Comparison of ENCODE assay signal across 1 cellular context in the genomic region with DNA sequence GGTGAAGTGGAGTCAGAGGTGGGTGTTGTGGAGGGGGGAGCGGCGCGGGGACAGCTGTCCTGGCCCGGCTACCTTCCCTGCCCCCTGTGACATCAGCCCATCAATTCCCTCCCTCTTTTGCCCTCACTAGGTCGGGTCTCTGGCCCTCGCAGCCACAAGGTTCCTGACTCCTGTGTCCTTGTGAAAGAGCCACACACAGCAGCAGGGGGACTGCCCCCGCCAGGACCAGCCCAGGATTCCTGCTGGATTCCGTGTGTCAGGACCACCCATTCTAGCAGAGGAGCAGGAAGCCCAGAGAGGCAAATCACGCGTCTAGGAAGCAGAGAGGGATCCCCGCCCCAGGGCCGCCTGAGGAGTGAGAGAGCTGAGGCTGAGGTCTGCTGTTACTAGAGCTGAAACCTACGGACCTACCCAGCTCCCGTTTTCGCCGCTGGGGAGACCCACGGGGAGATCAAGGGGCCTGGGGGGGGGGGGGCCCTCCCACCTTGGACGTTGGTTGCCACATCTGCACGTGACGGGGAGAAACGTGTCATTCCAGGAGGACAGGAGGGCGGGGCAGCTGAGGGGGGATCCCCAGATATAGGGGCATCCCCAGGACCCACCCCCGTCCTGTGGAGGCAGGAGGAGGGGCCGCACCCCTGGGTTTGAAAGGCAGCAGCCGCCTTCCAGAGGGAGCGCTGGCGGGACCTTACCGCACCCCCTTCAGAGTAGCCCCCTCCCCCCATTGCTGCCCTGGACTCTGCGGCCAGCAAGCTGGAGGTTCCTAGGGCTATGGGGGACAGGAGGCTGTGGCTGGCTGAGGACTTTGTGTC.
TF ChIP-seq lines count a peak whose summit lies in the region.

No MANE protein-coding gene starts in this region.

TF ChIP-seq in HepG2, 621 proteins besides CTCF, POLR2A, EP300 and RAD21 (continues in another document):
- TF ChIP-seq ATF1 (CRISPR knock-in tag; IDR thresholded peaks at IDR 0.05): no peak
- TF ChIP-seq NAIF1 (CRISPR knock-in tag; IDR thresholded peaks at IDR 0.05; ENCODE audit: borderline replicate concordance): no peak
- peak; percentile 27; the same call in 1 of the 2 replicates for TF ChIP-seq ZNF292 (CRISPR knock-in tag; IDR thresholded peaks at IDR 0.05; ENCODE audit: borderline replicate concordance, low read depth)
- TF ChIP-seq LCORL (IDR thresholded peaks at IDR 0.05): no peak
- TF ChIP-seq LCORL (CRISPR knock-in tag; IDR thresholded peaks at IDR 0.05): no peak
- TF ChIP-seq ETV5 (CRISPR knock-in tag; IDR thresholded peaks at IDR 0.05; ENCODE audit: borderline replicate concordance): 0 out of 2 replicates have a peak, but pooled peaks have one; percentile 6
- TF ChIP-seq MAZ (IDR thresholded peaks at IDR 0.05; ENCODE audit: borderline replicate concordance, low read depth, low read length): no peak
- TF ChIP-seq MAZ (CRISPR knock-in tag; IDR thresholded peaks at IDR 0.05; ENCODE audit: low read depth): no peak
- TF ChIP-seq HIVEP1 (CRISPR knock-in tag; IDR thresholded peaks at IDR 0.05): 0 out of 2 replicates have a peak, but pooled peaks have one; percentile 33
- TF ChIP-seq, protein P1, sequence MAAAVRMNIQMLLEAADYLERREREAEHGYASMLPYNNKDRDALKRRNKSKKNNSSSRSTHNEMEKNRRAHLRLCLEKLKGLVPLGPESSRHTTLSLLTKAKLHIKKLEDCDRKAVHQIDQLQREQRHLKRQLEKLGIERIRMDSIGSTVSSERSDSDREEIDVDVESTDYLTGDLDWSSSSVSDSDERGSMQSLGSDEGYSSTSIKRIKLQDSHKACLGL (CRISPR knock-in tag; IDR thresholded peaks at IDR 0.05): no peak
- no peak for TF ChIP-seq ZKSCAN5 (CRISPR knock-in tag; IDR thresholded peaks at IDR 0.05)
- TF ChIP-seq, protein P2, sequence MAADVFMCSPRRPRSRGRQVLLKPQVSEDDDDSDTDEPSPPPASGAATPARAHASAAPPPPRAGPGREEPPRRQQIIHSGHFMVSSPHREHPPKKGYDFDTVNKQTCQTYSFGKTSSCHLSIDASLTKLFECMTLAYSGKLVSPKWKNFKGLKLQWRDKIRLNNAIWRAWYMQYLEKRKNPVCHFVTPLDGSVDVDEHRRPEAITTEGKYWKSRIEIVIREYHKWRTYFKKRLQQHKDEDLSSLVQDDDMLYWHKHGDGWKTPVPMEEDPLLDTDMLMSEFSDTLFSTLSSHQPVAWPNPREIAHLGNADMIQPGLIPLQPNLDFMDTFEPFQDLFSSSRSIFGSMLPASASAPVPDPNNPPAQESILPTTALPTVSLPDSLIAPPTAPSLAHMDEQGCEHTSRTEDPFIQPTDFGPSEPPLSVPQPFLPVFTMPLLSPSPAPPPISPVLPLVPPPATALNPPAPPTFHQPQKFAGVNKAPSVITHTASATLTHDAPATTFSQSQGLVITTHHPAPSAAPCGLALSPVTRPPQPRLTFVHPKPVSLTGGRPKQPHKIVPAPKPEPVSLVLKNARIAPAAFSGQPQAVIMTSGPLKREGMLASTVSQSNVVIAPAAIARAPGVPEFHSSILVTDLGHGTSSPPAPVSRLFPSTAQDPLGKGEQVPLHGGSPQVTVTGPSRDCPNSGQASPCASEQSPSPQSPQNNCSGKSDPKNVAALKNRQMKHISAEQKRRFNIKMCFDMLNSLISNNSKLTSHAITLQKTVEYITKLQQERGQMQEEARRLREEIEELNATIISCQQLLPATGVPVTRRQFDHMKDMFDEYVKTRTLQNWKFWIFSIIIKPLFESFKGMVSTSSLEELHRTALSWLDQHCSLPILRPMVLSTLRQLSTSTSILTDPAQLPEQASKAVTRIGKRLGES (CRISPR knock-in tag; IDR thresholded peaks at IDR 0.05; ENCODE audit: borderline replicate concordance): no peak
- TF ChIP-seq SATB2 (CRISPR knock-in tag; IDR thresholded peaks at IDR 0.05): no peak
- no peak for TF ChIP-seq SMC3 (IDR thresholded peaks at IDR 0.05; ENCODE audit: low read length)
- no peak for TF ChIP-seq ZNF543 (CRISPR knock-in tag; IDR thresholded peaks at IDR 0.05)
- no peak for TF ChIP-seq AGO2 (optimal IDR thresholded peaks at IDR 0.05; ENCODE audit: low read depth, low read length)
- TF ChIP-seq ZNF619 (CRISPR knock-in tag; IDR thresholded peaks at IDR 0.05): no peak
- no peak for TF ChIP-seq ZNF777 (CRISPR knock-in tag; IDR thresholded peaks at IDR 0.05)
- TF ChIP-seq, protein P3, sequence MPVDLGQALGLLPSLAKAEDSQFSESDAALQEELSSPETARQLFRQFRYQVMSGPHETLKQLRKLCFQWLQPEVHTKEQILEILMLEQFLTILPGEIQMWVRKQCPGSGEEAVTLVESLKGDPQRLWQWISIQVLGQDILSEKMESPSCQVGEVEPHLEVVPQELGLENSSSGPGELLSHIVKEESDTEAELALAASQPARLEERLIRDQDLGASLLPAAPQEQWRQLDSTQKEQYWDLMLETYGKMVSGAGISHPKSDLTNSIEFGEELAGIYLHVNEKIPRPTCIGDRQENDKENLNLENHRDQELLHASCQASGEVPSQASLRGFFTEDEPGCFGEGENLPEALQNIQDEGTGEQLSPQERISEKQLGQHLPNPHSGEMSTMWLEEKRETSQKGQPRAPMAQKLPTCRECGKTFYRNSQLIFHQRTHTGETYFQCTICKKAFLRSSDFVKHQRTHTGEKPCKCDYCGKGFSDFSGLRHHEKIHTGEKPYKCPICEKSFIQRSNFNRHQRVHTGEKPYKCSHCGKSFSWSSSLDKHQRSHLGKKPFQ (CRISPR knock-in tag; IDR thresholded peaks at IDR 0.05; ENCODE audit: insufficient replicate concordance): peak; percentile 57
- TF ChIP-seq ZNF143 (CRISPR knock-in tag; IDR thresholded peaks at IDR 0.05): no peak
- TF ChIP-seq, protein P4, sequence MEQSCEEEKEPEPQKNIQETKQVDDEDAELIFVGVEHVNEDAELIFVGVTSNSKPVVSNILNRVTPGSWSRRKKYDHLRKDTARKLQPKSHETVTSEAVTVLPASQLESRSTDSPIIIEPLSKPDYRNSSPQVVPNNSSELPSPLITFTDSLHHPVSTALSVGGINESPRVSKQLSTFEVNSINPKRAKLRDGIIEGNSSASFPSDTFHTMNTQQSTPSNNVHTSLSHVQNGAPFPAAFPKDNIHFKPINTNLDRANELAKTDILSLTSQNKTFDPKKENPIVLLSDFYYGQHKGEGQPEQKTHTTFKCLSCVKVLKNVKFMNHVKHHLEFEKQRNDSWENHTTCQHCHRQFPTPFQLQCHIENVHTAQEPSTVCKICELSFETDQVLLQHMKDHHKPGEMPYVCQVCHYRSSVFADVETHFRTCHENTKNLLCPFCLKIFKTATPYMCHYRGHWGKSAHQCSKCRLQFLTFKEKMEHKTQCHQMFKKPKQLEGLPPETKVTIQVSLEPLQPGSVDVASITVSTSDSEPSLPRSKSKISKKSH (CRISPR knock-in tag; IDR thresholded peaks at IDR 0.05; ENCODE audit: borderline replicate concordance): no peak
- TF ChIP-seq NRL (CRISPR knock-in tag; IDR thresholded peaks at IDR 0.05; ENCODE audit: borderline replicate concordance): peak; percentile 31; the same call in 1 of the 2 replicates
- no peak for TF ChIP-seq HMG20B (CRISPR knock-in tag; conservative IDR thresholded peaks at IDR 0.05)
- TF ChIP-seq, protein P5, sequence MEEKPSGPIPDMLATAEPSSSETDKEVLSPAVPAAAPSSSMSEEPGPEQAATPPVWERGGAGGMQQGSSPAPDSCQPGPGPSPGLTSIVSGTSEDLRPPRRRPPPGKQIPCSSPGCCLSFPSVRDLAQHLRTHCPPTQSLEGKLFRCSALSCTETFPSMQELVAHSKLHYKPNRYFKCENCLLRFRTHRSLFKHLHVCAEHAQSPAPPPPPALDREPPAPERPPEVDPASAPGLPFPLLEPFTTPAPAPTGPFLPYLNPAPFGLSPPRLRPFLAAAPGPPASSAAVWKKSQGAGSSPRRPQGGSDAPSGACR (CRISPR knock-in tag; IDR thresholded peaks at IDR 0.05): no peak
- TF ChIP-seq ZBTB7B (CRISPR knock-in tag; IDR thresholded peaks at IDR 0.05): peak; percentile 42; the same call in 1 of the 2 replicates
- no peak for TF ChIP-seq GABPA (IDR thresholded peaks at IDR 0.05; ENCODE audit: low read depth, low read length)
- TF ChIP-seq GABPA (CRISPR knock-in tag; IDR thresholded peaks at IDR 0.05; ENCODE audit: low read depth): no peak
- TF ChIP-seq EEA1 (CRISPR knock-in tag; IDR thresholded peaks at IDR 0.05; ENCODE audit: borderline replicate concordance): no peak
- TF ChIP-seq NR2F6 (IDR thresholded peaks at IDR 0.05): no peak
- TF ChIP-seq NR2F6 (CRISPR knock-in tag; IDR thresholded peaks at IDR 0.05): peak; percentile 21; the same call in 1 of the 2 replicates
- TF ChIP-seq ZNF431 (CRISPR knock-in tag; IDR thresholded peaks at IDR 0.05; ENCODE audit: borderline replicate concordance, low read depth): 0 out of 2 replicates have a peak, but pooled peaks have one; percentile 39
- 0 out of 2 replicates have a peak, but pooled peaks have one; percentile 39 for TF ChIP-seq ZNF121 (CRISPR knock-in tag; IDR thresholded peaks at IDR 0.05)
- no peak for TF ChIP-seq NFIB (CRISPR knock-in tag; IDR thresholded peaks at IDR 0.05; ENCODE audit: borderline replicate concordance)
- TF ChIP-seq, protein P6, sequence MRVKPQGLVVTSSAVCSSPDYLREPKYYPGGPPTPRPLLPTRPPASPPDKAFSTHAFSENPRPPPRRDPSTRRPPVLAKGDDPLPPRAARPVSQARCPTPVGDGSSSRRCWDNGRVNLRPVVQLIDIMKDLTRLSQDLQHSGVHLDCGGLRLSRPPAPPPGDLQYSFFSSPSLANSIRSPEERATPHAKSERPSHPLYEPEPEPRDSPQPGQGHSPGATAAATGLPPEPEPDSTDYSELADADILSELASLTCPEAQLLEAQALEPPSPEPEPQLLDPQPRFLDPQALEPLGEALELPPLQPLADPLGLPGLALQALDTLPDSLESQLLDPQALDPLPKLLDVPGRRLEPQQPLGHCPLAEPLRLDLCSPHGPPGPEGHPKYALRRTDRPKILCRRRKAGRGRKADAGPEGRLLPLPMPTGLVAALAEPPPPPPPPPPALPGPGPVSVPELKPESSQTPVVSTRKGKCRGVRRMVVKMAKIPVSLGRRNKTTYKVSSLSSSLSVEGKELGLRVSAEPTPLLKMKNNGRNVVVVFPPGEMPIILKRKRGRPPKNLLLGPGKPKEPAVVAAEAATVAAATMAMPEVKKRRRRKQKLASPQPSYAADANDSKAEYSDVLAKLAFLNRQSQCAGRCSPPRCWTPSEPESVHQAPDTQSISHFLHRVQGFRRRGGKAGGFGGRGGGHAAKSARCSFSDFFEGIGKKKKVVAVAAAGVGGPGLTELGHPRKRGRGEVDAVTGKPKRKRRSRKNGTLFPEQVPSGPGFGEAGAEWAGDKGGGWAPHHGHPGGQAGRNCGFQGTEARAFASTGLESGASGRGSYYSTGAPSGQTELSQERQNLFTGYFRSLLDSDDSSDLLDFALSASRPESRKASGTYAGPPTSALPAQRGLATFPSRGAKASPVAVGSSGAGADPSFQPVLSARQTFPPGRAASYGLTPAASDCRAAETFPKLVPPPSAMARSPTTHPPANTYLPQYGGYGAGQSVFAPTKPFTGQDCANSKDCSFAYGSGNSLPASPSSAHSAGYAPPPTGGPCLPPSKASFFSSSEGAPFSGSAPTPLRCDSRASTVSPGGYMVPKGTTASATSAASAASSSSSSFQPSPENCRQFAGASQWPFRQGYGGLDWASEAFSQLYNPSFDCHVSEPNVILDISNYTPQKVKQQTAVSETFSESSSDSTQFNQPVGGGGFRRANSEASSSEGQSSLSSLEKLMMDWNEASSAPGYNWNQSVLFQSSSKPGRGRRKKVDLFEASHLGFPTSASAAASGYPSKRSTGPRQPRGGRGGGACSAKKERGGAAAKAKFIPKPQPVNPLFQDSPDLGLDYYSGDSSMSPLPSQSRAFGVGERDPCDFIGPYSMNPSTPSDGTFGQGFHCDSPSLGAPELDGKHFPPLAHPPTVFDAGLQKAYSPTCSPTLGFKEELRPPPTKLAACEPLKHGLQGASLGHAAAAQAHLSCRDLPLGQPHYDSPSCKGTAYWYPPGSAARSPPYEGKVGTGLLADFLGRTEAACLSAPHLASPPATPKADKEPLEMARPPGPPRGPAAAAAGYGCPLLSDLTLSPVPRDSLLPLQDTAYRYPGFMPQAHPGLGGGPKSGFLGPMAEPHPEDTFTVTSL (CRISPR knock-in tag; IDR thresholded peaks at IDR 0.05; ENCODE audit: borderline replicate concordance): no peak
- TF ChIP-seq ZNF230 (CRISPR knock-in tag; IDR thresholded peaks at IDR 0.05): no peak
- TF ChIP-seq SOX6 (IDR thresholded peaks at IDR 0.05): no peak
- TF ChIP-seq SOX6 (CRISPR knock-in tag; IDR thresholded peaks at IDR 0.05): no peak
- TF ChIP-seq RARA (CRISPR knock-in tag; IDR thresholded peaks at IDR 0.05): 0 out of 2 replicates have a peak, but pooled peaks have one; percentile 12
- TF ChIP-seq, protein P7, sequence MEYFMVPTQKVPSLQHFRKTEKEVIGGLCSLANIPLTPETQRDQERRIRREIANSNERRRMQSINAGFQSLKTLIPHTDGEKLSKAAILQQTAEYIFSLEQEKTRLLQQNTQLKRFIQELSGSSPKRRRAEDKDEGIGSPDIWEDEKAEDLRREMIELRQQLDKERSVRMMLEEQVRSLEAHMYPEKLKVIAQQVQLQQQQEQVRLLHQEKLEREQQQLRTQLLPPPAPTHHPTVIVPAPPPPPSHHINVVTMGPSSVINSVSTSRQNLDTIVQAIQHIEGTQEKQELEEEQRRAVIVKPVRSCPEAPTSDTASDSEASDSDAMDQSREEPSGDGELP (IDR thresholded peaks at IDR 0.05; ENCODE audit: borderline replicate concordance, low read depth): peak; percentile 55; the same call in 1 of the 2 replicates
- TF ChIP-seq, protein P8, sequence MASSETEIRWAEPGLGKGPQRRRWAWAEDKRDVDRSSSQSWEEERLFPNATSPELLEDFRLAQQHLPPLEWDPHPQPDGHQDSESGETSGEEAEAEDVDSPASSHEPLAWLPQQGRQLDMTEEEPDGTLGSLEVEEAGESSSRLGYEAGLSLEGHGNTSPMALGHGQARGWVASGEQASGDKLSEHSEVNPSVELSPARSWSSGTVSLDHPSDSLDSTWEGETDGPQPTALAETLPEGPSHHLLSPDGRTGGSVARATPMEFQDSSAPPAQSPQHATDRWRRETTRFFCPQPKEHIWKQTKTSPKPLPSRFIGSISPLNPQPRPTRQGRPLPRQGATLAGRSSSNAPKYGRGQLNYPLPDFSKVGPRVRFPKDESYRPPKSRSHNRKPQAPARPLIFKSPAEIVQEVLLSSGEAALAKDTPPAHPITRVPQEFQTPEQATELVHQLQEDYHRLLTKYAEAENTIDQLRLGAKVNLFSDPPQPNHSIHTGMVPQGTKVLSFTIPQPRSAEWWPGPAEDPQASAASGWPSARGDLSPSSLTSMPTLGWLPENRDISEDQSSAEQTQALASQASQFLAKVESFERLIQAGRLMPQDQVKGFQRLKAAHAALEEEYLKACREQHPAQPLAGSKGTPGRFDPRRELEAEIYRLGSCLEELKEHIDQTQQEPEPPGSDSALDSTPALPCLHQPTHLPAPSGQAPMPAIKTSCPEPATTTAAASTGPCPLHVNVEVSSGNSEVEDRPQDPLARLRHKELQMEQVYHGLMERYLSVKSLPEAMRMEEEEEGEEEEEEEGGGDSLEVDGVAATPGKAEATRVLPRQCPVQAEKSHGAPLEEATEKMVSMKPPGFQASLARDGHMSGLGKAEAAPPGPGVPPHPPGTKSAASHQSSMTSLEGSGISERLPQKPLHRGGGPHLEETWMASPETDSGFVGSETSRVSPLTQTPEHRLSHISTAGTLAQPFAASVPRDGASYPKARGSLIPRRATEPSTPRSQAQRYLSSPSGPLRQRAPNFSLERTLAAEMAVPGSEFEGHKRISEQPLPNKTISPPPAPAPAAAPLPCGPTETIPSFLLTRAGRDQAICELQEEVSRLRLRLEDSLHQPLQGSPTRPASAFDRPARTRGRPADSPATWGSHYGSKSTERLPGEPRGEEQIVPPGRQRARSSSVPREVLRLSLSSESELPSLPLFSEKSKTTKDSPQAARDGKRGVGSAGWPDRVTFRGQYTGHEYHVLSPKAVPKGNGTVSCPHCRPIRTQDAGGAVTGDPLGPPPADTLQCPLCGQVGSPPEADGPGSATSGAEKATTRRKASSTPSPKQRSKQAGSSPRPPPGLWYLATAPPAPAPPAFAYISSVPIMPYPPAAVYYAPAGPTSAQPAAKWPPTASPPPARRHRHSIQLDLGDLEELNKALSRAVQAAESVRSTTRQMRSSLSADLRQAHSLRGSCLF (CRISPR knock-in tag; IDR thresholded peaks at IDR 0.05; ENCODE audit: borderline replicate concordance): no peak
- 0 out of 2 replicates have a peak, but pooled peaks have one; percentile 40 for TF ChIP-seq ZMYM3 (CRISPR knock-in tag; IDR thresholded peaks at IDR 0.05)
